In genomic region chr9:137540536-137540935, GRCh38 we compare ENCODE assay signal across 26 cellular contexts.
"Had no signal": no experiment of that assay in that cellular context is flagged by ENCODE, and none has a peak within 500 bp of the region (broad histone marks: within the 10 kb centered on the region; RNA-seq: fewer than 3 reads in every experiment).

No MANE protein-coding gene starts in this region.

- H3K27me3 ChIP-seq: left lung, pancreas, stomach, testis, thyroid gland, transverse colon, upper lobe of left lung, vagina had no signal

- DNase-seq: islet precursor cell; left lung; lower lobe of right lung; mammary epithelial cell; mesenchymal stem cell; naive thymus-derived CD8-positive, alpha-beta T cell; pancreas; retina; right cardiac atrium; stimulated activated CD4-positive, alpha-beta T cell treated with anti-CD3 and anti-CD28 coated beads, Interleukin-12 subunit alpha, Interleukin-12 subunit beta, amount 100 ng/mL, for 4 hours; stimulated activated CD4-positive, alpha-beta T cell treated with anti-CD3 and anti-CD28 coated beads, Interleukin-15, amount 100 ng/mL, for 24 hours; stimulated activated CD4-positive, alpha-beta T cell treated with anti-CD3 and anti-CD28 coated beads, Interleukin-2, amount 100 ng/mL, for 24 hours; stimulated activated CD4-positive, alpha-beta T cell treated with anti-CD3 and anti-CD28 coated beads, Interleukin-4, amount 100 ng/mL, for 1 hour; stimulated activated naive B cell treated with anti-CD40 and anti-IgM and Interleukin-4, amounts not matched to agents 10 μg/mL and 1 μg/mL and 100 μg/mL, for 72 hours; stimulated activated naive CD8-positive, alpha-beta T cell treated with anti-CD3 and anti-CD28 coated beads, Interleukin-15, Interleukin-2, amounts not matched to agents 100 U/mL and 50 U/mL, for 24 hours; stomach; testis; thyroid gland; transverse colon; upper lobe of left lung had no signal

- H3K9me3 Mint-ChIP-seq: nephron, neural crest cell had no signal

- H3K27ac Mint-ChIP-seq: naive thymus-derived CD8-positive, alpha-beta T cell; nephron; stimulated activated naive B cell treated with anti-CD40 and anti-IgM and Interleukin-4, amounts not matched to agents 10 μg/mL and 1 μg/mL and 100 μg/mL, for 72 hours had no signal

- H3K4me1 ChIP-seq: left lung, prostate gland, testis, thyroid gland had no signal

- H3K36me3 ChIP-seq: prostate gland, vagina had no signal

- H3K27me3 Mint-ChIP-seq: naive thymus-derived CD8-positive, alpha-beta T cell; stimulated activated naive B cell treated with anti-CD40 and anti-IgM and Interleukin-4, amounts not matched to agents 10 μg/mL and 1 μg/mL and 100 μg/mL, for 72 hours had no signal

- H3K4me3 ChIP-seq: left lung, lower lobe of right lung, pancreas, prostate gland, skin epidermis, stomach, testis, thyroid gland, transverse colon, upper lobe of left lung, vagina had no signal

- ATAC-seq: left lung; naive thymus-derived CD8-positive, alpha-beta T cell; pancreas; right cardiac atrium; sciatic nerve; stimulated activated naive B cell treated with anti-CD40 and anti-IgM and Interleukin-4, amounts not matched to agents 10 μg/mL and 1 μg/mL and 100 μg/mL, for 72 hours; stimulated activated naive CD8-positive, alpha-beta T cell treated with anti-CD3 and anti-CD28 coated beads, Interleukin-15, Interleukin-2, amounts not matched to agents 100 U/mL and 50 U/mL, for 24 hours had no signal

- H3K27ac ChIP-seq: left lung, lower lobe of right lung, pancreas, prostate gland, skin epidermis, stomach, testis, thyroid gland, transverse colon, upper lobe of left lung, vagina had no signal

- H3K4me1 Mint-ChIP-seq: nephron had no signal

- H3K4me3 Mint-ChIP-seq: naive thymus-derived CD8-positive, alpha-beta T cell; nephron; neural crest cell; stimulated activated naive B cell treated with anti-CD40 and anti-IgM and Interleukin-4, amounts not matched to agents 10 μg/mL and 1 μg/mL and 100 μg/mL, for 72 hours had no signal

- H3K9me3 ChIP-seq: left lung, lower lobe of right lung, pancreas, prostate gland, stomach, testis, thyroid gland, transverse colon, upper lobe of left lung, vagina had no signal
